Comparison of ENCODE assay signal across 20 cellular contexts in the genomic region with DNA sequence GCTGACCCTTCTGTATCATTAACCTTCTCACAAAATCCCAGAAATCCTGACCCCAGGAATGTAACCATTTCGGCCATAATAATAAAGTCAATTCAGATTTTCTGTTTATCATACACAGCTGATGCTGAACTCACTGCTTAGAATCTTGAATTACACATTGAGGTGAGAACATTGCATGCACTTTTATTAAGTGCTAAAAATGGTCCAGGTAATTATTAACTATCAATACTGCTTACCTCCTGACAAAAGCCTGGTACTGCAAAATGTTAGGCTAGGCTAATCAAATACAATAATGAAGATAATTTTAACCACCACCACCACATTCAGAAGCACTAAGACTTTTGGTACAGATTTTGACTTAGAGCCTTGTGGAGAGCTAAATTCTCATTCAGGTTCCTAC.
"Had no signal": no experiment of that assay in that cellular context is flagged by ENCODE, and none has a peak within 500 bp of the region (broad histone marks: within the 10 kb centered on the region; RNA-seq: fewer than 3 reads in every experiment).

No MANE protein-coding gene starts in this region.

- H3K4me1 ChIP-seq: colonic mucosa, foreskin keratinocyte, right atrium auricular region had no signal

- H3K9me3 ChIP-seq: colonic mucosa, neutrophil, right atrium auricular region had no signal

- H3K27ac ChIP-seq: colonic mucosa, foreskin keratinocyte, hepatocyte, neutrophil, right atrium auricular region had no signal

- H2AFZ ChIP-seq: hepatocyte had no signal

- H3K27me3 ChIP-seq: colonic mucosa, foreskin keratinocyte, hepatocyte, neutrophil, right atrium auricular region had no signal

- DNase-seq: colonic mucosa; dermis blood vessel endothelial cell; endodermal cell; erythroblast; foreskin keratinocyte; head of caudate nucleus; left cardiac atrium; left ventricle myocardium superior; mesendoderm; naive thymus-derived CD8-positive, alpha-beta T cell; posterior cingulate gyrus; stimulated activated CD4-positive, alpha-beta T cell treated with anti-CD3 and anti-CD28 coated beads, Interleukin-2, amount 100 ng/mL, for 48 hours; stimulated activated naive CD4-positive, alpha-beta T cell treated with Interleukin-2 at 50 U/mL for 16 hours had no signal

- H3K4me2 ChIP-seq: hepatocyte, smooth muscle cell had no signal

- H3K4me3 ChIP-seq: colonic mucosa, hepatocyte, lung, right atrium auricular region, smooth muscle cell had no signal

- FAIRE-seq: endothelial cell of umbilical vein, urothelium cell line had no signal

- ATAC-seq: foreskin keratinocyte; left cardiac atrium; left ventricle myocardium superior; naive thymus-derived CD8-positive, alpha-beta T cell had no signal

- H3K36me3 ChIP-seq: colonic mucosa, neutrophil, right atrium auricular region had no signal
